8 cellular contexts compared by ENCODE assay signal in genomic region chr17:57084802-57085447, GRCh38. TPM values are rescaled to one million over a fixed set of nuclear protein-coding genes. Genes with fewer than 3 reads are reported as not detected.
DNase-seq lines count a peak whose midpoint lies in the region; ATAC-seq and TF ChIP-seq lines count a peak whose summit lies in the region.

AKAP1 (plus strand) TSS chr17:57085246; CDS start chr17:57105465, 20,219 bp downstream.

- H3K36me3 ChIP-seq in colonic mucosa = no peaks in the 10 kb centered on the region

- H3K27ac ChIP-seq in colonic mucosa = peak within 1 kb of the TSS; percentile 97

- no peaks in the 10 kb centered on the region for H3K27me3 ChIP-seq in colonic mucosa

- TF ChIP-seq CTCF in colonic mucosa (IDR thresholded peaks at IDR 0.05) = no peak

- no peaks in the 10 kb centered on the region for H3K9me3 ChIP-seq in colonic mucosa

- H3K4me1 ChIP-seq in colonic mucosa = peaks cover 9% of the 10 kb centered on the region

- H3K4me3 ChIP-seq in colonic mucosa = peak within 1 kb of the TSS; percentile 82

- ATAC-seq in GM19328 (IDR thresholded peaks at IDR 0.05; ENCODE audit: unreplicated experiment) = peak; percentile 87
- peak; percentile 72 for ATAC-seq in HG03469 (IDR thresholded peaks at IDR 0.05; ENCODE audit: unreplicated experiment)
- peak; percentile 71 for ATAC-seq in left colon

- peak; percentile 44 to 95 (median 87) for DNase-seq in C1 segment of cervical spinal cord (lab: John Stamatoyannopoulos, UW)
- DNase-seq in NCI-H526 (lab: John Stamatoyannopoulos, UW) = peak; percentile 88 to 98
- peak; percentile 96 for DNase-seq in activated CD4-positive, alpha-beta T cell treated with anti-CD3 and anti-CD28 coated beads for 48 hours
- DNase-seq in colonic mucosa = peak; percentile 95
- peak; percentile 95 to 97 for DNase-seq in left colon
- peak; percentile 94 for DNase-seq in stimulated activated CD4-positive, alpha-beta T cell treated with anti-CD3 and anti-CD28 coated beads, Interleukin-1b, Interleukin-23, amount 100 ng/mL, for 48 hours

- intact Hi-C loops in colonic mucosa (cut with DNase I) = no loop called here
- intact Hi-C loops in left colon (cut with DNase I, micrococcal nuclease) = no loop called here

- H3K9ac ChIP-seq in colonic mucosa (ENCODE audit: low read depth in 2 of 2, low read length in 2 of 2) = peak within 1 kb of the TSS; percentile 95

RNA-seq across cellular contexts. Expression of gene AKAP1, which starts in this region (rescaled TPM):
- total RNA-seq in colonic mucosa (100 to 1,000 TPM; 128 to 139 TPM), left colon (100 to 1,000 TPM; 129 to 145 TPM)

Comparison
In these comparisons a context has a peak if more than half of its experiments do, and no peak if none do; other contexts are left out.
1. Peak in every context shown above with its lines: DNase-seq, ATAC-seq, H3K4me3 ChIP-seq and H3K27ac ChIP-seq.